Comparison of ENCODE assay signal across 9 cellular contexts in genomic region chr20:6632187-6632586, GRCh38.
A peak's percentile ranks its signal among the peaks of the same experiment; 100 is the strongest.
DNase-seq lines count a peak whose midpoint lies in the region; ATAC-seq lines count a peak whose summit lies in the region.
"Had no signal": no experiment of that assay in that cellular context is flagged by ENCODE, and none has a peak within 500 bp of the region (broad histone marks: within the 10 kb centered on the region; RNA-seq: fewer than 3 reads in every experiment).

No MANE protein-coding gene starts in this region.

- peak; percentile 2 for DNase-seq in activated CD4-positive, alpha-beta T cell treated with anti-CD3 and anti-CD28 coated beads for 48 hours
- DNase-seq in activated CD4-positive, alpha-beta T cell treated with anti-CD3 and anti-CD28 coated beads, Interleukin-2, amount 50 U/mL, for 48 hours = no peak
- DNase-seq in RPMI8226 = peak; percentile 37
- peak; percentile 2 for DNase-seq in globus pallidus (ENCODE audit: low spot score)
- peak; percentile 23 for DNase-seq in superior temporal gyrus (ENCODE audit: extremely low spot score)
- no peak for DNase-seq in activated CD8-positive, alpha-beta memory T cell treated with anti-CD3 and anti-CD28 coated beads for 24 hours
- no peak for DNase-seq in dermis blood vessel endothelial cell
- DNase-seq: activated CD4-positive, alpha-beta memory T cell treated with anti-CD3 and anti-CD28 coated beads for 36 hours had no signal

- no peak for ATAC-seq in HG03442 (IDR thresholded peaks at IDR 0.05; ENCODE audit: unreplicated experiment)

Comparison
In these comparisons a context has a peak if more than half of its experiments do, and no peak if none do; other contexts are left out.
1. DNase-seq: peak in activated CD4-positive, alpha-beta T cell treated with anti-CD3 and anti-CD28 coated beads for 48 hours (single experiment), RPMI8226 (single experiment), globus pallidus (single experiment) and superior temporal gyrus (single experiment); none in activated CD4-positive, alpha-beta T cell treated with anti-CD3 and anti-CD28 coated beads, Interleukin-2, amount 50 U/mL, for 48 hours (0 of 2), activated CD8-positive, alpha-beta memory T cell treated with anti-CD3 and anti-CD28 coated beads for 24 hours (single experiment) and dermis blood vessel endothelial cell (single experiment).